In genomic region chrX:65985922-65986588, GRCh38 we compare ENCODE assay signal across 8 cellular contexts.
DNase-seq lines count a peak whose midpoint lies in the region; ATAC-seq and TF ChIP-seq lines count a peak whose summit lies in the region.

No MANE protein-coding gene starts in this region.

- DNase-seq in RKO (ENCODE audit: low spot score), result peak; percentile 58
- DNase-seq in activated effector memory CD4-positive, alpha-beta T cell treated with Interleukin-2 at 50 U/mL for 16 hours, result peak; percentile 17
- peak; percentile 13 for DNase-seq in germinal center (ENCODE audit: low spot score)
- peak; percentile 20 for DNase-seq in retina

- ATAC-seq in GM18873 (IDR thresholded peaks at IDR 0.05; ENCODE audit: low FRiP score, unreplicated experiment) (peak; percentile 88), HG03432 (IDR thresholded peaks at IDR 0.05; ENCODE audit: unreplicated experiment) (peak; percentile 89), GM21360 (IDR thresholded peaks at IDR 0.05; ENCODE audit: unreplicated experiment) (no peak)

- H3K27ac ChIP-seq in C4-2B, result no peak overlapping the region

- peak; percentile 63 for TF ChIP-seq CTCF in C4-2B (conservative IDR thresholded peaks at IDR 0.05)
